Comparison of ENCODE assay signal across 1 cellular context in the genomic region with DNA sequence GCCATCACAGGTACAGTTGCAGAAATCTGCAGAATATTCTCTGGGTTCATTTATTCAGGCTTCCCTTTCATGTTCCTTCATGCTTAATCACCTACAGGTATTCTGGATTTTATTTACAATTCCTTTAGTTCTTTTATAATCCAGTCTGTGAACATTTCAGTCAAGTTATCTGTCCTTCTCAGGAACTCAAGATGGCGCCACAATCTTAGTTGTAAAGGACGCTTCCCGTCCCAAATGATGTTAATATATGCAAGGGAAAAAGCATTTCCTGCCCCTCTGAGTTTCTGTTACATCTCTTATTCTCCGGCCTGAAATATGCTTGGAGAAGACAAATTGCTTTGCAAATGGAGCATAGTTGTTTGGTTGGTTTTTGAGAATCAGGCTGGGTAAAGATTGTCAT.
TF ChIP-seq lines count a peak whose summit lies in the region.

No MANE protein-coding gene starts in this region.

TF ChIP-seq in K562, 482 proteins besides CTCF, POLR2A, EP300 and RAD21:
- TF ChIP-seq, protein P1, sequence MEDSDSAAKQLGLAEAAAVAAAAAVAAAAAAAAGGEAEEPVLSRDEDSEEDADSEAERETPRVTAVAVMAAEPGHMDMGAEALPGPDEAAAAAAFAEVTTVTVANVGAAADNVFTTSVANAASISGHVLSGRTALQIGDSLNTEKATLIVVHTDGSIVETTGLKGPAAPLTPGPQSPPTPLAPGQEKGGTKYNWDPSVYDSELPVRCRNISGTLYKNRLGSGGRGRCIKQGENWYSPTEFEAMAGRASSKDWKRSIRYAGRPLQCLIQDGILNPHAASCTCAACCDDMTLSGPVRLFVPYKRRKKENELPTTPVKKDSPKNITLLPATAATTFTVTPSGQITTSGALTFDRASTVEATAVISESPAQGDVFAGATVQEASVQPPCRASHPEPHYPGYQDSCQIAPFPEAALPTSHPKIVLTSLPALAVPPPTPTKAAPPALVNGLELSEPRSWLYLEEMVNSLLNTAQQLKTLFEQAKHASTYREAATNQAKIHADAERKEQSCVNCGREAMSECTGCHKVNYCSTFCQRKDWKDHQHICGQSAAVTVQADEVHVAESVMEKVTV (CRISPR knock-in tag; IDR thresholded peaks at IDR 0.05), result peak; percentile 69
- TF ChIP-seq SMC3 (conservative IDR thresholded peaks at IDR 0.05; ENCODE audit: insufficient read depth, low read depth, low read length) (0 out of 2 replicates have a peak, but pooled peaks have one; percentile 22), SP1 (CRISPR knock-in tag; IDR thresholded peaks at IDR 0.05) (no peak), U2AF2 (optimal IDR thresholded peaks at IDR 0.05; ENCODE audit: low read depth, low read length) (no peak)
